1 cellular context compared by ENCODE assay signal in genomic region chr17:68453991-68454665, GRCh38.
TF ChIP-seq lines count a peak whose summit lies in the region.

No MANE protein-coding gene starts in this region.

TF ChIP-seq in IMR-90, 13 proteins besides CTCF, POLR2A, EP300 and RAD21 (continued from another document):
- no peak for TF ChIP-seq SMC3 (IDR thresholded peaks at IDR 0.05; ENCODE audit: low read depth, low read length)
- TF ChIP-seq RFX5 (IDR thresholded peaks at IDR 0.05; ENCODE audit: low read depth, low read length) = no peak
- TF ChIP-seq CEBPB (IDR thresholded peaks at IDR 0.05; ENCODE audit: low read depth, low read length) = no peak
TF ChIP-seq in IMR-90: peak in this region for 0.
